In genomic region chr3:11718582-11719405, GRCh38 we compare ENCODE assay signal across 8 cellular contexts.
A peak's percentile ranks its signal among the peaks of the same experiment; 100 is the strongest.
DNase-seq lines count a peak whose midpoint lies in the region; ATAC-seq and TF ChIP-seq lines count a peak whose summit lies in the region.

No MANE protein-coding gene starts in this region.

- peak; percentile 53 for DNase-seq in Daoy (ENCODE audit: low read depth)
- DNase-seq in HuH-7 (ENCODE audit: low spot score) = peak; percentile 67
- peak; percentile 68 for DNase-seq in WTC11 (ENCODE audit: low spot score)
- peak; percentile 66 for DNase-seq in choroid plexus epithelial cell (ENCODE audit: low read depth)
- DNase-seq in left kidney (ENCODE audit: low read depth, low spot score) = peak; percentile 82
- DNase-seq in stimulated activated CD4-positive, alpha-beta T cell treated with anti-CD3 and anti-CD28 coated beads, Interleukin-1b, Interleukin-23, amount 100 ng/mL, for 48 hours = peak; percentile 60
- no peak for DNase-seq in NCI-H524 treated with DMSO at 0.1 percent for 48 hours (lab: John Stamatoyannopoulos, UW)

- no peaks in the 10 kb centered on the region for H3K36me3 Mint-ChIP-seq in WTC11

- H3K9me3 Mint-ChIP-seq in WTC11 = no peaks in the 10 kb centered on the region

- H3K27me3 Mint-ChIP-seq in WTC11 (ENCODE audit: low read depth) = peaks cover 18% of the 10 kb centered on the region

- peak overlapping the region; percentile 65 for H3K27ac Mint-ChIP-seq in WTC11

- peak; percentile 30 for ATAC-seq in GM21526 (IDR thresholded peaks at IDR 0.05; ENCODE audit: low FRiP score, unreplicated experiment)
- ATAC-seq in WTC11 = peak; percentile 13; the same call in 1 of the 2 replicates

- peaks cover 45% of the 10 kb centered on the region for H3K4me1 Mint-ChIP-seq in WTC11

- POLR2A ChIA-PET in WTC11 (lab: Charles Lee) = no interaction called here

- H3K4me3 ChIP-seq in choroid plexus epithelial cell (ENCODE audit: low read depth, low read length) = peak overlapping the region; percentile 82

- CTCF ChIA-PET in WTC11 (lab: Charles Lee) = no interaction called here

- TF ChIP-seq CTCF in WTC11 (IDR thresholded peaks at IDR 0.05) (no peak), choroid plexus epithelial cell (conservative IDR thresholded peaks at IDR 0.05; ENCODE audit: low read depth, low read length) (no peak)

- H3K4me3 Mint-ChIP-seq in WTC11 = peak overlapping the region; percentile 93

TF ChIP-seq in WTC11, 78 proteins besides CTCF, POLR2A, EP300 and RAD21:
- TF ChIP-seq FOXK1 (CRISPR knock-in tag; IDR thresholded peaks at IDR 0.05) (0 out of 2 replicates have a peak, but pooled peaks have one; percentile 7), NFE2L1 (CRISPR knock-in tag; IDR thresholded peaks at IDR 0.05) (peak; percentile 2; the same call in 1 of the 2 replicates), SMAD3 (CRISPR knock-in tag; IDR thresholded peaks at IDR 0.05; ENCODE audit: borderline replicate concordance) (no peak), STAT6 (CRISPR knock-in tag; conservative IDR thresholded peaks at IDR 0.05; ENCODE audit: low read depth) (no peak), NFATC4 (CRISPR knock-in tag; IDR thresholded peaks at IDR 0.05) (no peak), FOXP4 (CRISPR knock-in tag; IDR thresholded peaks at IDR 0.05) (no peak)
